19 cellular contexts compared by ENCODE assay signal in genomic region chrX:68763481-68763880, GRCh38.
DNase-seq lines count a peak whose midpoint lies in the region; ATAC-seq, FAIRE-seq and TF ChIP-seq lines count a peak whose summit lies in the region.
"Had no signal": no experiment of that assay in that cellular context is flagged by ENCODE, and none has a peak within 500 bp of the region (broad histone marks: within the 10 kb centered on the region; RNA-seq: fewer than 3 reads in every experiment).

No MANE protein-coding gene starts in this region.

- H3K9me3 Mint-ChIP-seq in H9 (peaks cover 69 to 74% of the 10 kb centered on the region in 2 experiments), astrocyte (ENCODE audit: unreplicated experiment) (no peaks in the 10 kb centered on the region)
- H3K9me3 Mint-ChIP-seq: CD8-positive, alpha-beta T cell; GM23338; HFFc6 had no signal

- no peaks in the 10 kb centered on the region for H3K79me1 ChIP-seq in H9 (ENCODE audit: insufficient read depth, low read depth, low read length, poor library complexity, severe bottlenecking)

- DNase-seq in H9: peak; percentile 2
- DNase-seq in astrocyte (ENCODE audit: low read depth): no peak
- no peak for DNase-seq in sciatic nerve (ENCODE audit: low spot score)
- no peak for DNase-seq in aorta
- DNase-seq in AG08395 (ENCODE audit: low spot score): no peak
- no peak for DNase-seq in COLO668 (lab: John Stamatoyannopoulos, UW; ENCODE audit: unreplicated experiment)
- DNase-seq: CD4-positive, CD25-positive, alpha-beta regulatory T cell; CD8-positive, alpha-beta T cell; DMS53; DMS79 treated with DMSO at 0.1 percent for 48 hours; GF-D8; HFFc6 had no signal

- H3K9ac ChIP-seq in H9 (ENCODE audit: extremely low read depth, insufficient read length, low read length) (no peak overlapping the region), astrocyte (ENCODE audit: low read length) (no peak overlapping the region)
- H3K9ac ChIP-seq: BLaER1 had no signal

- H3K36me3 ChIP-seq in astrocyte (ENCODE audit: insufficient read depth, low read length) (no peaks in the 10 kb centered on the region), aorta (ENCODE audit: control insufficient read depth in 1 of 2, insufficient read depth in 2 of 2, low read length in 1 of 2) (no peaks in the 10 kb centered on the region)
- H3K36me3 ChIP-seq: BLaER1, HAP-1 had no signal

- no peak overlapping the region for H3K4ac ChIP-seq in H9 (ENCODE audit: low read depth, low read length)

- no peak overlapping the region for H3K14ac ChIP-seq in H9 (ENCODE audit: insufficient read depth, low read length)

- no peak overlapping the region for H3K56ac ChIP-seq in H9 (ENCODE audit: insufficient read length, low read depth, low read length)

- H3K27me3 ChIP-seq in H9 (ENCODE audit: insufficient read depth, low read length): no peaks in the 10 kb centered on the region
- no peaks in the 10 kb centered on the region for H3K27me3 ChIP-seq in astrocyte (ENCODE audit: insufficient read depth, low read length)
- H3K27me3 ChIP-seq in aorta (ENCODE audit: control insufficient read depth in 1 of 2, insufficient read depth in 2 of 2, low read length in 1 of 2): no peaks in the 10 kb centered on the region

- H2BK20ac ChIP-seq in H9 (ENCODE audit: low read depth, low read length, poor library complexity, severe bottlenecking): no peak overlapping the region

- no peaks in the 10 kb centered on the region for H3K4me1 ChIP-seq in H9 (ENCODE audit: insufficient read depth, low read length)
- no peaks in the 10 kb centered on the region for H3K4me1 ChIP-seq in astrocyte (ENCODE audit: insufficient read depth, low read length)
- no peaks in the 10 kb centered on the region for H3K4me1 ChIP-seq in aorta (ENCODE audit: control insufficient read depth in 1 of 2, insufficient read depth in 2 of 2, low read length in 2 of 2)
- H3K4me1 ChIP-seq: BLaER1, HAP-1 had no signal

- no peak overlapping the region for H3K27ac ChIP-seq in H9 (ENCODE audit: insufficient read length, low read depth, low read length)
- H3K27ac ChIP-seq in astrocyte (ENCODE audit: low read depth, low read length): no peak overlapping the region
- H3K27ac ChIP-seq in aorta (ENCODE audit: low read depth in 1 of 2, low read length in 2 of 2): no peak overlapping the region
- H3K27ac ChIP-seq: BLaER1, C4-2B had no signal

- no peak overlapping the region for H4K5ac ChIP-seq in H9 (ENCODE audit: insufficient read length, low read depth, low read length)

- H3K79me2 ChIP-seq in H9 (ENCODE audit: insufficient read depth, low read length) (no peaks in the 10 kb centered on the region), astrocyte (ENCODE audit: insufficient read depth, low read length) (no peaks in the 10 kb centered on the region)

- no peak overlapping the region for H3K18ac ChIP-seq in H9 (ENCODE audit: insufficient read length, low read depth, low read length)

- peaks cover 34% of the 10 kb centered on the region for H3K9me3 ChIP-seq in H9 (ENCODE audit: control insufficient read depth, low read depth, low read length)
- no peaks in the 10 kb centered on the region for H3K9me3 ChIP-seq in astrocyte (ENCODE audit: insufficient read depth, low read depth, low read length)
- no peaks in the 10 kb centered on the region for H3K9me3 ChIP-seq in aorta (ENCODE audit: control insufficient read depth, low read length)
- H3K9me3 ChIP-seq: BLaER1, HAP-1 had no signal

- H3K4me3 ChIP-seq in astrocyte (ENCODE audit: insufficient read depth, low read depth, low read length): no peak overlapping the region
- no peak overlapping the region for H3K4me3 ChIP-seq in aorta (ENCODE audit: low read length in 2 of 2)
- H3K4me3 ChIP-seq: BLaER1, GM23338, HAP-1 had no signal

- H4K20me1 ChIP-seq in H9 (ENCODE audit: control insufficient read depth, insufficient read depth, insufficient read length) (no peaks in the 10 kb centered on the region), astrocyte (ENCODE audit: insufficient read depth, low read length) (no peaks in the 10 kb centered on the region)
- H4K20me1 ChIP-seq: BLaER1 had no signal

- H2AFZ ChIP-seq in H9 (ENCODE audit: low read length): no peak overlapping the region
- H2AFZ ChIP-seq in astrocyte (ENCODE audit: low read depth, low read length): no peak overlapping the region
- H2AFZ ChIP-seq: GM23338 had no signal

- H3K4me3 Mint-ChIP-seq in H9 (no peak overlapping the region), astrocyte (ENCODE audit: unreplicated experiment) (no peak overlapping the region)
- H3K4me3 Mint-ChIP-seq: B cell; CD4-positive, CD25-positive, alpha-beta regulatory T cell; CD8-positive, alpha-beta T cell; GM23338; HFFc6 had no signal

- H3K27me3 Mint-ChIP-seq in H9 (ENCODE audit: low read depth): peaks cover 23% of the 10 kb centered on the region
- peaks cover 11% of the 10 kb centered on the region for H3K27me3 Mint-ChIP-seq in astrocyte (ENCODE audit: low read depth, unreplicated experiment)

- no peak overlapping the region for H4K91ac ChIP-seq in H9 (ENCODE audit: insufficient read length, low read depth, low read length)

- H3K23ac ChIP-seq in H9 (ENCODE audit: insufficient read length, low read depth, low read length): no peak overlapping the region

- FAIRE-seq in astrocyte (lab: Jason Lieb, UNC): peak; percentile 5
- FAIRE-seq: GM12891, GM18507 had no signal

- no peak overlapping the region for H2BK15ac ChIP-seq in H9 (ENCODE audit: low read depth, low read length)

- H3K4me1 Mint-ChIP-seq in H9 (no peaks in the 10 kb centered on the region), astrocyte (ENCODE audit: low read depth, unreplicated experiment) (peaks cover 6% of the 10 kb centered on the region)
- H3K4me1 Mint-ChIP-seq: B cell; CD4-positive, CD25-positive, alpha-beta regulatory T cell; GM23338 had no signal

- intact Hi-C loops in sciatic nerve (cut with DNase I): no loop called here
- intact Hi-C loops in aorta (cut with DNase I): no loop called here

- peaks cover 0 to 2% (median 2%) of the 10 kb centered on the region in 3 experiments; a peak in 2 of 7 replicates for H3K36me3 Mint-ChIP-seq in H9 (ENCODE audit: insufficient read depth in 1 of 3, low read depth in 3 of 3)
- H3K36me3 Mint-ChIP-seq in astrocyte (ENCODE audit: low read depth, unreplicated experiment): no peaks in the 10 kb centered on the region
- H3K36me3 Mint-ChIP-seq: CD4-positive, CD25-positive, alpha-beta regulatory T cell; CD8-positive, alpha-beta T cell had no signal

- H3T11ph ChIP-seq in H9 (ENCODE audit: low read length): no peak overlapping the region

- no peak overlapping the region for H4K8ac ChIP-seq in H9 (replicated peaks; ENCODE audit: insufficient read length, low read depth, low read length)

- H2BK12ac ChIP-seq in H9 (ENCODE audit: insufficient read length, low read depth, low read length): no peak overlapping the region

- no peaks in the 10 kb centered on the region for H3K23me2 ChIP-seq in H9 (ENCODE audit: insufficient read length, low read depth, low read length, poor library complexity, severe bottlenecking)

- no peak overlapping the region for H3K4me2 ChIP-seq in H9 (ENCODE audit: insufficient read depth, insufficient read length, low read length)
- H3K4me2 ChIP-seq in astrocyte (ENCODE audit: low read length): no peak overlapping the region
- H3K4me2 ChIP-seq: BLaER1, GM23338 had no signal

- no CpG with 5 or more reads among the region's 4 CpGs for WGBS in H9 (ENCODE audit: extremely low coverage, insufficient read length, low lambda C conversion rate)
- 52 to 65% methylated on average over 4 of the region's 4 CpGs for WGBS in aorta, 2 donors

- peak; percentile 45 for ATAC-seq in sciatic nerve
- ATAC-seq in aorta (ENCODE audit: low FRiP score): peak; percentile 43
- ATAC-seq: CD8-positive, alpha-beta T cell; GM23338 had no signal

- H2BK120ac ChIP-seq in H9 (ENCODE audit: low read depth, low read length, poor library complexity, severe bottlenecking): no peak overlapping the region

- H3K27ac Mint-ChIP-seq in H9: no peak overlapping the region
- H3K27ac Mint-ChIP-seq in astrocyte (ENCODE audit: unreplicated experiment): no peak overlapping the region
- H3K27ac Mint-ChIP-seq: B cell; CD4-positive, CD25-positive, alpha-beta regulatory T cell; CD8-positive, alpha-beta T cell; GM23338; HFFc6 had no signal

- no peak overlapping the region for H2AK5ac ChIP-seq in H9 (ENCODE audit: insufficient read length, low read length)

- H2BK5ac ChIP-seq in H9 (ENCODE audit: insufficient read length, low read length): no peak overlapping the region

- TF ChIP-seq CTCF in H9 (conservative IDR thresholded peaks at IDR 0.05): no peak
- no peak for TF ChIP-seq CTCF in astrocyte (IDR thresholded peaks at IDR 0.05; ENCODE audit: insufficient read depth, low read depth, low read length)
